20 cellular contexts compared by ENCODE assay signal in genomic region chrX:151723156-151723760, GRCh38. TPM values are rescaled to one million over a fixed set of nuclear protein-coding genes. Genes with fewer than 3 reads are reported as not detected.
DNase-seq lines count a peak whose midpoint lies in the region; ATAC-seq and TF ChIP-seq lines count a peak whose summit lies in the region.
"Had no signal": no experiment of that assay in that cellular context is flagged by ENCODE, and none has a peak within 500 bp of the region (broad histone marks: within the 10 kb centered on the region; RNA-seq: fewer than 3 reads in every experiment).

No MANE protein-coding gene starts in this region.

- H3K9ac ChIP-seq in smooth muscle cell (ENCODE audit: low read depth) = no peak overlapping the region

- ATAC-seq in heart left ventricle (peak in 3 of 4 donors; percentile 43 to 88 (median 44)), Right ventricle myocardium superior (ENCODE audit: poor library complexity) (no peak), left ventricle myocardium superior (peak; percentile 48)

- H3K27me3 ChIP-seq in heart left ventricle = peaks cover 0 to 2% (median 0%) of the 10 kb centered on the region in 9 donors
- H3K27me3 ChIP-seq in spleen (replicated peaks in 1 of 7) = no peaks in the 10 kb centered on the region
- H3K27me3 ChIP-seq in smooth muscle cell (ENCODE audit: low read depth) = no peaks in the 10 kb centered on the region
- H3K27me3 ChIP-seq: SJCRH30 had no signal

- H3K4me2 ChIP-seq in smooth muscle cell = no peak overlapping the region

- peak overlapping the region in 7 of 12 donors; percentile 42 to 75 (median 60) for H3K27ac ChIP-seq in heart left ventricle
- H3K27ac ChIP-seq in spleen = no peak overlapping the region
- H3K27ac ChIP-seq in smooth muscle cell (ENCODE audit: low read depth) = no peak overlapping the region
- H3K27ac ChIP-seq: SJCRH30 had no signal

- intact Hi-C loops in heart left ventricle (cut with DNase I) = loop anchor here in 3 of 10 donors (5.0 kb wide), 2 partner anchors 216 to 571 kb away; no protein-coding TSS in a partner anchor
- intact Hi-C loops in Right ventricle myocardium superior (cut with DNase I) = no loop called here
- intact Hi-C loops in left ventricle myocardium superior (cut with micrococcal nuclease) = no loop called here
- intact Hi-C loops in spleen (cut with DNase I; ENCODE audit: low total_unique reads) = no loop called here

- H3K4me1 ChIP-seq in heart left ventricle (peaks cover 0 to 26% (median 2%) of the 10 kb centered on the region in 12 donors), spleen (no peaks in the 10 kb centered on the region), smooth muscle cell (ENCODE audit: low read depth) (no peaks in the 10 kb centered on the region)
- H3K4me1 ChIP-seq: SJCRH30 had no signal

- H4K20me1 ChIP-seq in smooth muscle cell (ENCODE audit: low read depth) = no peaks in the 10 kb centered on the region

- TF ChIP-seq CTCF in heart left ventricle (IDR thresholded peaks at IDR 0.05) = no peak
- TF ChIP-seq CTCF in spleen (IDR thresholded peaks at IDR 0.05 in 8 of 11, conservative IDR thresholded peaks at IDR 0.05 in 3 of 11) = no peak
- TF ChIP-seq CTCF in smooth muscle cell (IDR thresholded peaks at IDR 0.05; ENCODE audit: borderline replicate concordance, insufficient read depth, poor library complexity, severe bottlenecking) = no peak

- DNase-seq in heart left ventricle = peak in 2 of 5 donors; percentile 35 to 36
- DNase-seq in Right ventricle myocardium superior = no peak
- DNase-seq in SKM-1 treated with dmso at 0.1 percent for 144 hours (lab: John Stamatoyannopoulos, UW; ENCODE audit: unreplicated experiment) = peak; percentile 23
- no peak for DNase-seq in left ventricle myocardium superior
- DNase-seq in spleen = peak; percentile 58
- no peak for DNase-seq in OCI-M2 (lab: John Stamatoyannopoulos, UW; ENCODE audit: unreplicated experiment)
- DNase-seq in ecto neural progenitor cell (ENCODE audit: low spot score) = no peak
- no peak for DNase-seq in smooth muscle cell (lab: John Stamatoyannopoulos, UW; ENCODE audit: unreplicated experiment)
- DNase-seq: 8988T, COR-L47, GDM1, MV-4-11, NCI-H187 treated with DMSO at 0.1 percent for 48 hours, NCI-H226, NCI-H524, OCI-M1 had no signal

- no peaks in the 10 kb centered on the region for H3F3A ChIP-seq in smooth muscle cell (ENCODE audit: low read depth)

- no peaks in the 10 kb centered on the region for H3K9me3 ChIP-seq in heart left ventricle
- H3K9me3 ChIP-seq in spleen = no peaks in the 10 kb centered on the region
- no peaks in the 10 kb centered on the region for H3K9me3 ChIP-seq in smooth muscle cell (replicated peaks; ENCODE audit: low read depth)
- H3K9me3 ChIP-seq: SJCRH30 had no signal

- H3K36me3 ChIP-seq in heart left ventricle (no peaks in the 10 kb centered on the region), spleen (no peaks in the 10 kb centered on the region), smooth muscle cell (ENCODE audit: low read depth) (no peaks in the 10 kb centered on the region)
- H3K36me3 ChIP-seq: SJCRH30 had no signal

- H3K79me2 ChIP-seq in smooth muscle cell (ENCODE audit: low read depth) = no peaks in the 10 kb centered on the region

- no peak overlapping the region for H3K4me3 ChIP-seq in heart left ventricle
- H3K4me3 ChIP-seq in spleen = no peak overlapping the region
- no peak overlapping the region for H3K4me3 ChIP-seq in smooth muscle cell
- H3K4me3 ChIP-seq: K562, SJCRH30 had no signal

- 35 to 64% (median 55%) methylated on average over 7 of the region's 7 CpGs for WGBS in heart left ventricle, 4 donors
- 70 to 100% (median 72%) methylated on average over 1 to 7 of the region's 7 CpGs for WGBS in spleen, 5 donors
- 69% methylated on average over 7 of the region's 7 CpGs for WGBS in smooth muscle cell (ENCODE audit: low lambda C conversion rate)

- no peak overlapping the region for H2AFZ ChIP-seq in smooth muscle cell (ENCODE audit: low read depth)

- TF ChIP-seq POLR2A in heart left ventricle (IDR thresholded peaks at IDR 0.05) (no peak), spleen (IDR thresholded peaks at IDR 0.05) (no peak)

RNA-seq across cellular contexts. Expression of gene FATE1, which starts 7.4 kb away (rescaled TPM):
- total RNA-seq in heart left ventricle = 1 to 10 TPM in 1 of 9 donors, under 1 TPM in 4, not detected in 4; 0.27 to 1.1 (median 0.37) TPM
- under 1 TPM; 0.50 to 0.53 TPM for polyA plus RNA-seq in heart left ventricle
- total RNA-seq in Right ventricle myocardium superior = 0.22 TPM
- not detected for total RNA-seq in left ventricle myocardium superior
- total RNA-seq in spleen = not detected
- polyA plus RNA-seq in spleen = under 1 TPM in 1 of 3 donors, not detected in 2; 0.06 TPM
- not detected in 2 replicates for total RNA-seq in smooth muscle cell
- not detected in 2 replicates for polyA plus RNA-seq in smooth muscle cell
- total RNA-seq: CD4-positive, CD25-positive, alpha-beta regulatory T cell; K562 had no signal
- polyA plus RNA-seq: AG04450; CD4-positive, CD25-positive, alpha-beta regulatory T cell; K562 had no signal

RNA-seq across cellular contexts. Expression of gene CNGA2, which starts 11.3 kb away (rescaled TPM):
- total RNA-seq in heart left ventricle (not detected), Right ventricle myocardium superior (not detected), left ventricle myocardium superior (not detected), spleen (not detected), smooth muscle cell (not detected in 2 replicates)
- polyA plus RNA-seq in heart left ventricle (not detected), spleen (not detected), smooth muscle cell (not detected in 2 replicates)
- total RNA-seq: CD4-positive, CD25-positive, alpha-beta regulatory T cell; K562; SJCRH30 had no signal
- polyA plus RNA-seq: AG04450; CD4-positive, CD25-positive, alpha-beta regulatory T cell; K562 had no signal

RNA-seq across cellular contexts. Expression of gene PRRG3, which starts 28.0 kb away (rescaled TPM):
- total RNA-seq in heart left ventricle (1 to 10 TPM; 1.1 to 5.7 (median 1.9) TPM), Right ventricle myocardium superior (2.2 TPM), left ventricle myocardium superior (1.7 TPM), spleen (1 to 10 TPM in 6 of 7 donors, under 1 TPM in 1; 0.79 to 4.3 (median 1.8) TPM), smooth muscle cell (0.09 and 0.67 TPM in 2 replicates)
- polyA plus RNA-seq in heart left ventricle (under 1 TPM; 0.61 to 0.67 TPM), spleen (under 1 TPM; 0.06 to 0.99 (median 0.22) TPM), smooth muscle cell (1.0 and 2.6 TPM in 2 replicates)
- total RNA-seq: CD4-positive, CD25-positive, alpha-beta regulatory T cell; K562; SJCRH30 had no signal
- polyA plus RNA-seq: AG04450; CD4-positive, CD25-positive, alpha-beta regulatory T cell; K562 had no signal

Comparison
In these comparisons a context has a peak if more than half of its experiments do, and no peak if none do; other contexts are left out.
1. DNase-seq: peak in SKM-1 treated with dmso at 0.1 percent for 144 hours (single experiment) and spleen (single experiment); none in Right ventricle myocardium superior (single experiment), left ventricle myocardium superior (single experiment), OCI-M2 (single experiment), ecto neural progenitor cell (single experiment) and smooth muscle cell (single experiment).
2. H3K27ac ChIP-seq: peak in heart left ventricle (7 of 12); none in spleen (0 of 8) and smooth muscle cell (single experiment).